ENCODE assay signal across 10 cellular contexts in the genomic region with DNA sequence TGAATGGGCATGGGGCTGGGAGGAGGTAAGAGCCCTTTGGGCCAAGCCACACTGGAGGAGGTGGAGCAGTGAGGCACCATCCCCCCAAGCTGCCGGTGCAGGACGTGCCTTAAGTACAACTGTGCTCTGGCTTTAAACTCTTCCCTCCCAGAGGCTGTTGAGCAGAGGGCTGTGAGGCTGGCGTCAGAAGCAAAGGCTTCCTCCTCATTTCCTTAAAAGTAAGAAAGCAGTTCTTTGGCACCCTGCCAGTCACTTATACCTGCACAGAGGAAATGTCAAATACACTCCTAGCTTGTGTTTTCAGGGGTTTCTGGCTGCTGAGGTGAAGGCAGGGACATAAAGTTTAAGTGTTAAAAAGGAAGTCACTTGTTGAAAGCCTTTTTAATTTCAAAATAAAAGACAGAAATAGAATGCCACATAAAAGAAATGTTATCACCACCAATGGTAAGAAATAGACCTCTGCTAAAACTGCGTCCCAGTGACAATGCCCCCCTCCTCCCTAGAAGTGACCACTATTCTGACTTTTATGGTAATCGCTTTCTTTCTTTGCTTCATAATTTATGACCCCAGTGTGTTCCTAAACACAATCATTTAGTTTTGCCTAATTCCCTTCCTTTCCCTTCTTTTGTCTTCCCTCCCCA. TPM values are rescaled to one million over a fixed set of nuclear protein-coding genes. Genes with fewer than 3 reads are reported as not detected.
DNase-seq lines count a peak whose midpoint lies in the region; ATAC-seq, FAIRE-seq and TF ChIP-seq lines count a peak whose summit lies in the region.
"Had no signal": no experiment of that assay in that cellular context is flagged by ENCODE, and none has a peak within 500 bp of the region (broad histone marks: within the 10 kb centered on the region; RNA-seq: fewer than 3 reads in every experiment).

No MANE protein-coding gene starts in this region.

- POLR2A ChIA-PET in HEK293 (lab: Yijun Ruan, JAX) (no interaction called here), T-cell (lab: Charles Lee) (no interaction called here)

- WGBS in endodermal cell (ENCODE audit: insufficient coverage in 1 of 2, insufficient read length in 1 of 2), 2 experiments = 71 to 90% methylated on average over 2 to 5 of the region's 5 CpGs

- TF ChIP-seq CTCF in HEK293 (tag by site-specific recombination; IDR thresholded peaks at IDR 0.05) (no peak), endodermal cell (conservative IDR thresholded peaks at IDR 0.05) (no peak)

- CTCF ChIA-PET in HEK293 (lab: Yijun Ruan, JAX) (interaction anchor here (0.7 to 12.6 kb wide), 6 partner anchors 9 to 259 kb away, joined by 3 to 135 read pairs (median 4); no protein-coding TSS in a partner anchor), T-cell (lab: Charles Lee) (interaction anchor here in 1 of 2 donors (1.2 kb wide), 1 partner anchor 10 kb away, joined by 3 read pairs; no protein-coding TSS in a partner anchor)

- H3K27ac Mint-ChIP-seq in T-cell = peak overlapping the region; percentile 36 to 44
- H3K27ac Mint-ChIP-seq in endodermal cell = no peak overlapping the region

- no peaks in the 10 kb centered on the region for H3K9me3 Mint-ChIP-seq in T-cell
- H3K9me3 Mint-ChIP-seq in endodermal cell = no peaks in the 10 kb centered on the region

- DNase-seq in T-cell (peak; percentile 21 to 84 (median 62)), endodermal cell (peak; percentile 62), sciatic nerve (ENCODE audit: low spot score) (no peak), frontal cortex (ENCODE audit: low spot score in 2 of 2) (no peak), NK-92 (lab: John Stamatoyannopoulos, UW; ENCODE audit: unreplicated experiment) (no peak), NCI-H2196 (lab: John Stamatoyannopoulos, UW; ENCODE audit: unreplicated experiment) (no peak), GM03348 (ENCODE audit: low spot score) (no peak)

- peaks cover 15% of the 10 kb centered on the region for H3K4me1 ChIP-seq in HEK293 (ENCODE audit: control insufficient read depth, insufficient read depth, low read length)
- H3K4me1 ChIP-seq in endodermal cell (ENCODE audit: control insufficient read depth, insufficient read depth, low read length) = no peaks in the 10 kb centered on the region
- H3K4me1 ChIP-seq: body of pancreas, parathyroid adenoma had no signal

- H3K4me3 ChIP-seq in HEK293 (ENCODE audit: low read depth, low read length) (no peak overlapping the region), endodermal cell (ENCODE audit: low read length) (no peak overlapping the region)
- H3K4me3 ChIP-seq: body of pancreas had no signal

- H3K27ac ChIP-seq in HEK293 (ENCODE audit: extremely low read depth, low read depth, low read length) (peak overlapping the region; percentile 20; the same call in 1 of the 2 replicates), endodermal cell (ENCODE audit: low read depth, low read length) (peak overlapping the region; percentile 59)
- H3K27ac ChIP-seq: body of pancreas, parathyroid adenoma had no signal

- H3K36me3 Mint-ChIP-seq in T-cell = no peaks in the 10 kb centered on the region
- H3K36me3 Mint-ChIP-seq in endodermal cell (ENCODE audit: low read depth) = no peaks in the 10 kb centered on the region

- H3K4me1 Mint-ChIP-seq in T-cell (peaks cover 21 to 40% (median 25%) of the 10 kb centered on the region in 3 donors), endodermal cell (peaks cover 17% of the 10 kb centered on the region)

- H3K27me3 Mint-ChIP-seq in T-cell (peaks cover 3 to 6% of the 10 kb centered on the region in 2 donors), endodermal cell (ENCODE audit: insufficient read depth) (peaks cover 12% of the 10 kb centered on the region)

- no peak overlapping the region for H3K9ac ChIP-seq in endodermal cell (ENCODE audit: extremely low read depth, low read length, poor library complexity, severe bottlenecking)
- H3K9ac ChIP-seq: parathyroid adenoma had no signal

- FAIRE-seq in frontal cortex (lab: Jason Lieb, UNC) = no peak

- H3K4me3 Mint-ChIP-seq in T-cell (peak overlapping the region in 1 of 3 donors; percentile 38), endodermal cell (no peak overlapping the region)

- no peaks in the 10 kb centered on the region for H3K36me3 ChIP-seq in HEK293 (ENCODE audit: control insufficient read depth in 2 of 2, insufficient read depth in 1 of 2, low read length in 2 of 2)
- no peaks in the 10 kb centered on the region for H3K36me3 ChIP-seq in endodermal cell (ENCODE audit: control insufficient read depth, insufficient read depth, low read length)

- ATAC-seq in T-cell (replicated peaks in 1 of 4) (peak; percentile 78 to 91 (median 88)), sciatic nerve (peak; percentile 81)
- ATAC-seq: body of pancreas had no signal

- H3K27me3 ChIP-seq in endodermal cell (ENCODE audit: control insufficient read depth, insufficient read depth, low read length, poor library complexity, severe bottlenecking) = peaks cover 84% of the 10 kb centered on the region
- H3K27me3 ChIP-seq: body of pancreas had no signal

- intact Hi-C loops in sciatic nerve (cut with DNase I) = loop anchor here (5.0 kb wide), 1 partner anchor 1468 kb away; no protein-coding TSS in a partner anchor

- H3K9me3 ChIP-seq in HEK293 (ENCODE audit: control insufficient read depth, insufficient read depth, low read depth, low read length) (no peaks in the 10 kb centered on the region), endodermal cell (ENCODE audit: control insufficient read depth, low read length) (no peaks in the 10 kb centered on the region)
- H3K9me3 ChIP-seq: body of pancreas had no signal

TF ChIP-seq in HEK293, 187 proteins besides CTCF, POLR2A, EP300 and RAD21 (continues in another document):
- TF ChIP-seq ZNF501 (tag by site-specific recombination; IDR thresholded peaks at IDR 0.05) (no peak), ZNF239 (tag by site-specific recombination; IDR thresholded peaks at IDR 0.05) (no peak), ZNF169 (tag by site-specific recombination; IDR thresholded peaks at IDR 0.05) (no peak), ZNF560 (tag by site-specific recombination; IDR thresholded peaks at IDR 0.05; ENCODE audit: borderline replicate concordance) (no peak), ZNF311 (tag by site-specific recombination; IDR thresholded peaks at IDR 0.05; ENCODE audit: borderline replicate concordance) (no peak), ZNF558 (tag by site-specific recombination; IDR thresholded peaks at IDR 0.05) (no peak), ZNF341 (tag by site-specific recombination; IDR thresholded peaks at IDR 0.05; ENCODE audit: low read depth) (0 out of 2 replicates have a peak, but pooled peaks have one; percentile 39), ZBTB8A (tag by site-specific recombination; IDR thresholded peaks at IDR 0.05) (no peak), ZNF302 (tag by site-specific recombination; IDR thresholded peaks at IDR 0.05; ENCODE audit: low read depth) (no peak), ZNF660 (tag by site-specific recombination; IDR thresholded peaks at IDR 0.05) (peak; percentile 60; the same call in 1 of the 2 replicates)
- TF ChIP-seq, protein P1, sequence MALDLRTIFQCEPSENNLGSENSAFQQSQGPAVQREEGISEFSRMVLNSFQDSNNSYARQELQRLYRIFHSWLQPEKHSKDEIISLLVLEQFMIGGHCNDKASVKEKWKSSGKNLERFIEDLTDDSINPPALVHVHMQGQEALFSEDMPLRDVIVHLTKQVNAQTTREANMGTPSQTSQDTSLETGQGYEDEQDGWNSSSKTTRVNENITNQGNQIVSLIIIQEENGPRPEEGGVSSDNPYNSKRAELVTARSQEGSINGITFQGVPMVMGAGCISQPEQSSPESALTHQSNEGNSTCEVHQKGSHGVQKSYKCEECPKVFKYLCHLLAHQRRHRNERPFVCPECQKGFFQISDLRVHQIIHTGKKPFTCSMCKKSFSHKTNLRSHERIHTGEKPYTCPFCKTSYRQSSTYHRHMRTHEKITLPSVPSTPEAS (tag by site-specific recombination; IDR thresholded peaks at IDR 0.05) = no peak
- TF ChIP-seq, protein P2, sequence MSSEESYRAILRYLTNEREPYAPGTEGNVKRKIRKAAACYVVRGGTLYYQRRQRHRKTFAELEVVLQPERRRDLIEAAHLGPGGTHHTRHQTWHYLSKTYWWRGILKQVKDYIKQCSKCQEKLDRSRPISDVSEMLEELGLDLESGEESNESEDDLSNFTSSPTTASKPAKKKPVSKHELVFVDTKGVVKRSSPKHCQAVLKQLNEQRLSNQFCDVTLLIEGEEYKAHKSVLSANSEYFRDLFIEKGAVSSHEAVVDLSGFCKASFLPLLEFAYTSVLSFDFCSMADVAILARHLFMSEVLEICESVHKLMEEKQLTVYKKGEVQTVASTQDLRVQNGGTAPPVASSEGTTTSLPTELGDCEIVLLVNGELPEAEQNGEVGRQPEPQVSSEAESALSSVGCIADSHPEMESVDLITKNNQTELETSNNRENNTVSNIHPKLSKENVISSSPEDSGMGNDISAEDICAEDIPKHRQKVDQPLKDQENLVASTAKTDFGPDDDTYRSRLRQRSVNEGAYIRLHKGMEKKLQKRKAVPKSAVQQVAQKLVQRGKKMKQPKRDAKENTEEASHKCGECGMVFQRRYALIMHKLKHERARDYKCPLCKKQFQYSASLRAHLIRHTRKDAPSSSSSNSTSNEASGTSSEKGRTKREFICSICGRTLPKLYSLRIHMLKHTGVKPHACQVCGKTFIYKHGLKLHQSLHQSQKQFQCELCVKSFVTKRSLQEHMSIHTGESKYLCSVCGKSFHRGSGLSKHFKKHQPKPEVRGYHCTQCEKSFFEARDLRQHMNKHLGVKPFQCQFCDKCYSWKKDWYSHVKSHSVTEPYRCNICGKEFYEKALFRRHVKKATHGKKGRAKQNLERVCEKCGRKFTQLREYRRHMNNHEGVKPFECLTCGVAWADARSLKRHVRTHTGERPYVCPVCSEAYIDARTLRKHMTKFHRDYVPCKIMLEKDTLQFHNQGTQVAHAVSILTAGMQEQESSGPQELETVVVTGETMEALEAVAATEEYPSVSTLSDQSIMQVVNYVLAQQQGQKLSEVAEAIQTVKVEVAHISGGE (tag by site-specific recombination; conservative IDR thresholded peaks at IDR 0.05; ENCODE audit: low read depth) = no peak
- TF ChIP-seq, protein P3, sequence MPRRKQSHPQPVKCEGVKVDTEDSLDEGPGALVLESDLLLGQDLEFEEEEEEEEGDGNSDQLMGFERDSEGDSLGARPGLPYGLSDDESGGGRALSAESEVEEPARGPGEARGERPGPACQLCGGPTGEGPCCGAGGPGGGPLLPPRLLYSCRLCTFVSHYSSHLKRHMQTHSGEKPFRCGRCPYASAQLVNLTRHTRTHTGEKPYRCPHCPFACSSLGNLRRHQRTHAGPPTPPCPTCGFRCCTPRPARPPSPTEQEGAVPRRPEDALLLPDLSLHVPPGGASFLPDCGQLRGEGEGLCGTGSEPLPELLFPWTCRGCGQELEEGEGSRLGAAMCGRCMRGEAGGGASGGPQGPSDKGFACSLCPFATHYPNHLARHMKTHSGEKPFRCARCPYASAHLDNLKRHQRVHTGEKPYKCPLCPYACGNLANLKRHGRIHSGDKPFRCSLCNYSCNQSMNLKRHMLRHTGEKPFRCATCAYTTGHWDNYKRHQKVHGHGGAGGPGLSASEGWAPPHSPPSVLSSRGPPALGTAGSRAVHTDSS (tag by site-specific recombination; IDR thresholded peaks at IDR 0.05) = no peak

RNA-seq across cellular contexts. Expression of a gene that starts 33.0 kb away (rescaled TPM):
- under 1 TPM in 3 of 5 donors, not detected in 2; 0.03 to 0.15 (median 0.09) TPM for total RNA-seq in T-cell
- total RNA-seq in endodermal cell = 1 to 10 TPM; 2.8 to 4.8 TPM
- 0.82 TPM for polyA plus RNA-seq in endodermal cell (2013, experiment 1 of 2)
- 0.91 TPM for polyA plus RNA-seq in endodermal cell (2013, experiment 2 of 2)
- total RNA-seq in sciatic nerve = 3.4 TPM
- total RNA-seq in frontal cortex = 2.0 TPM

Comparison
In these comparisons a context has a peak if more than half of its experiments do, and no peak if none do; other contexts are left out.
1. DNase-seq: peak in T-cell (34 of 34) and endodermal cell (single experiment); none in sciatic nerve (single experiment), frontal cortex (0 of 2), NK-92 (single experiment), NCI-H2196 (single experiment) and GM03348 (single experiment).